ENCODE assay signal across 15 cellular contexts in the genomic region with DNA sequence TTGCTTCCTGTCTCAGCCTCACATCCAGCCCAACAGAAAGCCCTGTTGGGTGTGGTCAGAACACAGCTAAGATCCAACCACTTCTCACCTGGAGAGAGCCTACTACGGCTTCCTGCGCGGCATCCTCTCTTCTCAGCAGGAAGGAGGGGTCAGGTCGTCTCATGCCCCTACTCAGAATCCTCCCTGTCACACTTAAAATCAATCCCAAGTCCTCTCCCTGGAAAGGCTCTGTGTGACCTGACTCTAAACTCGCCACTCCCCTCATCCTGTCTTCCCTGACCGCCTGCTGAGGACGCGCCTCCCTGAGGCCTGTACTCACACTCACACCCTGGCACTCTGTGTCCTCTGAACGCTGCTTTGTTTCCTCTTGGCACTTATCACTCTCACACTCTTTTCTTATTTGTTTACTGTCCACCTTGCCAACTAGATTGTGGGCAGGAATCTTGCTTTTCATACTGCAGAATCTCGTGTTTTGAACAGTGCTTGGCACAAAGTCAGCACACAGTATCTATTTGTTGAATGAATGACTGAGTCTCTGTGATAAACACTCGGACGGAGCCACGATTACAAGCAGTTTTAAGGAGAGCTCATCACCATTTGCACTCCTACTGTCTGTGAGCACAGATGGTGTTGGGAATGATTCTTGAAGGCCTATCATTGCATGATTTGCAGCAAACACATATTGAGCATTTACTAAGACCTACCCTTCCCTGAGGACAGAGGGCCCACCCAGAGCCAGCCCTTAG. TPM values are rescaled to one million over a fixed set of nuclear protein-coding genes. Genes with fewer than 3 reads are reported as not detected.
A peak's percentile ranks its signal among the peaks of the same experiment; 100 is the strongest.
DNase-seq lines count a peak whose midpoint lies in the region; ATAC-seq and TF ChIP-seq lines count a peak whose summit lies in the region.
"Had no signal": no experiment of that assay in that cellular context is flagged by ENCODE, and none has a peak within 500 bp of the region (broad histone marks: within the 10 kb centered on the region; RNA-seq: fewer than 3 reads in every experiment).

No MANE protein-coding gene starts in this region.

- H3K27ac Mint-ChIP-seq in MCF 10A (ENCODE audit: low read depth, unreplicated experiment) (peak overlapping the region; percentile 11), osteocyte (ENCODE audit: unreplicated experiment) (no peak overlapping the region)

- no peaks in the 10 kb centered on the region for H3K79me2 ChIP-seq in mammary epithelial cell (ENCODE audit: insufficient read depth, low read length)

- H3K9ac ChIP-seq in mammary epithelial cell (ENCODE audit: insufficient read depth, low read length) = no peak overlapping the region
- H3K9ac ChIP-seq: BLaER1 had no signal

- peak; percentile 84 for ATAC-seq in upper lobe of right lung
- no peak for ATAC-seq in HG03457 (IDR thresholded peaks at IDR 0.05; ENCODE audit: unreplicated experiment)
- ATAC-seq: foreskin keratinocyte, HCT116 had no signal

- intact Hi-C loops in MCF 10A (cut with micrococcal nuclease) = no loop called here
- intact Hi-C loops in mammary epithelial cell (cut with micrococcal nuclease) = no loop called here
- intact Hi-C loops in upper lobe of right lung (cut with DNase I) = no loop called here

- H3K27me3 ChIP-seq in mammary epithelial cell (ENCODE audit: insufficient read depth, low read length) (no peaks in the 10 kb centered on the region), layer of hippocampus (ENCODE audit: control insufficient read depth, insufficient read depth, low read length) (no peaks in the 10 kb centered on the region), upper lobe of right lung (no peaks in the 10 kb centered on the region)
- H3K27me3 ChIP-seq: BLaER1, foreskin keratinocyte had no signal

- BruUV-seq in MCF 10A (replicated peaks; lab: Mats Ljungman, UMichigan) (no TSS peak), mammary epithelial cell (replicated peaks; lab: Mats Ljungman, UMichigan) (no TSS peak)

- H3K36me3 Mint-ChIP-seq in MCF 10A (ENCODE audit: insufficient read depth, unreplicated experiment) (no peaks in the 10 kb centered on the region), osteocyte (ENCODE audit: unreplicated experiment) (no peaks in the 10 kb centered on the region)
- H3K36me3 Mint-ChIP-seq: naive B cell had no signal

- no peak for DNase-seq in MCF 10A (ENCODE audit: unreplicated experiment)
- no peak for DNase-seq in mammary epithelial cell
- DNase-seq in upper lobe of right lung = no peak
- no peak for DNase-seq in osteocyte (ENCODE audit: extremely low spot score, unreplicated experiment)
- DNase-seq in HCEC 1CT = no peak
- DNase-seq: amniotic stem cell, foreskin keratinocyte, naive B cell, NCI-H345, T-helper 9 cell had no signal

- no peak overlapping the region for H3K4me2 ChIP-seq in mammary epithelial cell (ENCODE audit: insufficient read depth, low read depth, low read length)
- H3K4me2 ChIP-seq: BLaER1 had no signal

- H3K4me3 Mint-ChIP-seq in MCF 10A (ENCODE audit: unreplicated experiment) (no peak overlapping the region), osteocyte (ENCODE audit: unreplicated experiment) (no peak overlapping the region)
- H3K4me3 Mint-ChIP-seq: naive B cell had no signal

- H3K4me1 Mint-ChIP-seq in MCF 10A (ENCODE audit: insufficient read depth, unreplicated experiment) = peaks cover 6% of the 10 kb centered on the region
- H3K4me1 Mint-ChIP-seq in osteocyte (ENCODE audit: unreplicated experiment) = no peaks in the 10 kb centered on the region

- H3K27me3 Mint-ChIP-seq in MCF 10A (ENCODE audit: insufficient read depth, unreplicated experiment) (no peaks in the 10 kb centered on the region), osteocyte (ENCODE audit: unreplicated experiment) (no peaks in the 10 kb centered on the region)
- H3K27me3 Mint-ChIP-seq: naive B cell had no signal

- dilution Hi-C loops in mammary epithelial cell (cut with HindIII; ENCODE audit: low sequenced_read_pairs) = no loop called here

- H4K20me1 ChIP-seq in mammary epithelial cell (ENCODE audit: insufficient read depth, low read length) = no peaks in the 10 kb centered on the region
- H4K20me1 ChIP-seq: BLaER1 had no signal

- no peaks in the 10 kb centered on the region for H3K4me1 ChIP-seq in mammary epithelial cell (ENCODE audit: insufficient read depth, low read length)
- H3K4me1 ChIP-seq in upper lobe of right lung = no peaks in the 10 kb centered on the region
- H3K4me1 ChIP-seq: foreskin keratinocyte had no signal

- H3K9me3 Mint-ChIP-seq in MCF 10A (ENCODE audit: unreplicated experiment) (no peaks in the 10 kb centered on the region), osteocyte (ENCODE audit: unreplicated experiment) (no peaks in the 10 kb centered on the region)
- H3K9me3 Mint-ChIP-seq: naive B cell had no signal

- H3K36me3 ChIP-seq in mammary epithelial cell (ENCODE audit: insufficient read depth, low read length) = no peaks in the 10 kb centered on the region
- H3K36me3 ChIP-seq in upper lobe of right lung = no peaks in the 10 kb centered on the region
- H3K36me3 ChIP-seq: BLaER1 had no signal

- H3K27ac ChIP-seq in mammary epithelial cell (ENCODE audit: insufficient read depth, low read depth, low read length) (no peak overlapping the region), angular gyrus (ENCODE audit: low read depth, low read length) (peak overlapping the region; percentile 32), layer of hippocampus (ENCODE audit: low read depth, low read length) (peak overlapping the region; percentile 25), upper lobe of right lung (no peak overlapping the region)
- H3K27ac ChIP-seq: BLaER1, foreskin keratinocyte had no signal

- H3K4me3 ChIP-seq in mammary epithelial cell (replicated peaks in 1 of 3; ENCODE audit: insufficient read depth in 1 of 3, low read depth in 2 of 3, low read length in 3 of 3) = no peak overlapping the region
- H3K4me3 ChIP-seq in upper lobe of right lung = no peak overlapping the region
- H3K4me3 ChIP-seq: BLaER1 had no signal

- CTCF ChIA-PET in MCF 10A (lab: Yijun Ruan, JAX) = interaction anchor here (0.8 to 1.5 kb wide), 4 partner anchors 11 to 56 kb away, joined by 4 to 8 read pairs (median 5); no protein-coding TSS in a partner anchor
- CTCF ChIA-PET in mammary epithelial cell (lab: Charles Lee; ENCODE audit: low non-redundant PET) = no interaction called here

- TF ChIP-seq CTCF in MCF 10A (IDR thresholded peaks at IDR 0.05; ENCODE audit: unreplicated experiment) (no peak), mammary epithelial cell (conservative IDR thresholded peaks at IDR 0.05 in 1 of 2, IDR thresholded peaks at IDR 0.05 in 1 of 2; ENCODE audit: extremely low read depth in 1 of 2, insufficient read depth in 1 of 2, low read depth in 1 of 2, low read length in 2 of 2) (no peak), upper lobe of right lung (IDR thresholded peaks at IDR 0.05) (peak; percentile 5), osteocyte (IDR thresholded peaks at IDR 0.05) (no peak)

- in situ Hi-C loops in mammary epithelial cell (cut with MboI; ENCODE audit: low sequenced_read_pairs in 2 of 2) = loop anchor here in 1 of 2 donors (25.0 kb wide), 1 partner anchor 263 kb away; the partner anchor contains the start of gene TLDC2

- POLR2A ChIA-PET in MCF 10A (lab: Yijun Ruan, JAX) = interaction anchor here (0.9 to 1.6 kb wide), 2 partner anchors 18 to 20 kb away, joined by 3 to 6 read pairs; partner anchors contain the start of gene RAB5IF

- no peak overlapping the region for H2AFZ ChIP-seq in mammary epithelial cell (ENCODE audit: low read depth, low read length)

- 63% methylated on average over 10 of the region's 13 CpGs for WGBS in mammary epithelial cell (ENCODE audit: low coverage, missing lambda C conversion rate)

- no peaks in the 10 kb centered on the region for H3K9me3 ChIP-seq in mammary epithelial cell (replicated peaks; ENCODE audit: insufficient read depth, low read length)
- no peaks in the 10 kb centered on the region for H3K9me3 ChIP-seq in upper lobe of right lung
- H3K9me3 ChIP-seq: BLaER1 had no signal

RNA-seq across cellular contexts. Expression of gene RAB5IF, which starts 18.7 kb away (rescaled TPM):
- total RNA-seq in MCF 10A (2022) (112 and 125 TPM in 2 replicates), mammary epithelial cell (100 to 1,000 TPM in 1 of 2 donors, 10 to 100 TPM in 1; 61.8 to 115 TPM), upper lobe of right lung (91.1 TPM), osteocyte (65.2 and 69.4 TPM in 2 replicates)
- polyA plus RNA-seq in mammary epithelial cell = 117 TPM
- 85.0 TPM for polyA minus RNA-seq in mammary epithelial cell

RNA-seq across cellular contexts. Expression of gene SLA2, which starts 21.8 kb away (rescaled TPM):
- total RNA-seq in MCF 10A (2022) (not detected in 2 replicates), mammary epithelial cell (not detected), upper lobe of right lung (1.9 TPM), osteocyte (not detected in 2 replicates)
- polyA plus RNA-seq in mammary epithelial cell = not detected
- not detected for polyA minus RNA-seq in mammary epithelial cell
- total RNA-seq: foreskin keratinocyte had no signal

RNA-seq across cellular contexts. Expression of gene TGIF2, which starts 50.8 kb away (rescaled TPM):
- total RNA-seq in MCF 10A (2022) (5.9 and 9.7 TPM in 2 replicates), mammary epithelial cell (10 to 100 TPM in 1 of 2 donors, 1 to 10 TPM in 1; 6.5 to 12.5 TPM), upper lobe of right lung (16.8 TPM), osteocyte (29.2 and 35.0 TPM in 2 replicates)
- polyA plus RNA-seq in mammary epithelial cell = 8.2 TPM
- polyA minus RNA-seq in mammary epithelial cell = 16.6 TPM

Comparison
In these comparisons a context has a peak if more than half of its experiments do, and no peak if none do; other contexts are left out.
1. H3K27ac ChIP-seq: peak in angular gyrus (single experiment) and layer of hippocampus (single experiment); none in mammary epithelial cell (single experiment) and upper lobe of right lung (single experiment).